In the genomic region with DNA sequence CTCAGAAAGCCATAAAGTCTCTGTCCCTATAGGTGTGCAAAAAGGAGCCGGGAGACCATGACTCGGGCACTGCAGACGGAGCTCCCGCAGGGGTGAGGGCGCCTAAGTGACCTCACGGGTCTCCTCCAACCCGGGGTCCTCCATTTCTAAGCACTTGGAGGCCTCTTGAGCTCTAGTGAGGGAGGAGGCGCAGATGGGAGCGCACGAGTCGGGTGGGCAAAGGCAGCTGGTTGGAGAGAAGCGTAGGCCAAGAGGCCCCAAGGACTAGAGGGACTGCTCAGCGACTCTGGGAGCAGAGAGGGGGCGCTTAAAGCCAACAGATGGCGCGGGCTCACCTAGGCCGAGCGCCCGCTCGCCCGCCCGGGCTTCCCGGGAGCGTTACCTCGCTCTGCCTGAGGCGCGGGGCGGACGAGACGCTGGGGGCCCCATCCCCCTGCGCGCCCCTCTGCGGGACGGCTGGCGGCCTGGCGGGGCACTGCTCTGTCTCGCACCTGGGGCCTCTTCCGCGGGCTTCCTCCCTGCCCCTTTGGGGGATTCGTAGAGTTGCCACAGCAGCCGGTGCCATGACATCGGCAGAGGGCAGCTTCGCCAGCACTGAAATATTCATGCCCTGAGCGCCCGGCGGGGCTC, we compare ENCODE assay signal across 1 cellular context.
TF ChIP-seq lines count a peak whose summit lies in the region.

No MANE protein-coding gene starts in this region.

TF ChIP-seq in IMR-90, 13 proteins besides CTCF, POLR2A, EP300 and RAD21 (continued from another document):
- TF ChIP-seq SMC3 (IDR thresholded peaks at IDR 0.05; ENCODE audit: low read depth, low read length) (no peak), MAFK (IDR thresholded peaks at IDR 0.05; ENCODE audit: low read depth, low read length) (no peak)
